In the genomic region with DNA sequence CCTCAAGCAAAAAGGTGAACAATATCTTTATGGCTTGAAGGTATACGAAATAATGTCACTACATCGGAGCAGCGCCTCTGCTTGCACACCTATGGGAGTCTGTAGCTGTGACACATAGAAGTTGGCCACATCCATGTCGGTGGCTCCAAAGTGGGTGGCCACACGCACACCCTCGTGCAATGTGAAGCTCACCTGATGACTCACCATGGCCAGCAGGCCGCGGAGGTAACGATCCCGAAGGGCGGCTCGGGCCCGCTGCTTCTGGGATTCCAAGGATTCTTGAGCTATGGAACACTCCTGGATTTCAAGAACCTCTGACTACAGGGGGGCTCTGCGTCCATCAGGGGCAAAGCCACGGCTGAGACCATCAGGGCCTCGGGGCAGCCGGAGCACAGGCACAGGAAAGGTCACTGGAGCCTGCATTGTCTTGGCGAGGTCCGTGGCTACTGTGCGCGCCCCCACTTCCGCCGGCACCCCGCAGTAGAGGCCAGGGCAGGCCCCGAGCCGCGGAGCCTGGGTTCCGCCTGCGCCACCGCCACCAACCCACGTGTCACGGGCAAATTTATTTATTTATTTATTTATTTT, we compare ENCODE assay signal across 20 cellular contexts. TPM values are rescaled to one million over a fixed set of nuclear protein-coding genes. Genes with fewer than 3 reads are reported as not detected.
DNase-seq lines count a peak whose midpoint lies in the region; ATAC-seq and TF ChIP-seq lines count a peak whose summit lies in the region.
"Had no signal": no experiment of that assay in that cellular context is flagged by ENCODE, and none has a peak within 500 bp of the region (broad histone marks: within the 10 kb centered on the region; RNA-seq: fewer than 3 reads in every experiment).

No MANE protein-coding gene starts in this region.

- no peaks in the 10 kb centered on the region for H3K27me3 ChIP-seq in osteoblast (ENCODE audit: insufficient read depth, low read length)

- H3K79me2 ChIP-seq in osteoblast (ENCODE audit: insufficient read depth, low read length), result no peaks in the 10 kb centered on the region

- no peak overlapping the region for H3K4me3 ChIP-seq in osteoblast (ENCODE audit: insufficient read depth, low read length)
- H3K4me3 ChIP-seq: GM23248 had no signal

- no peak overlapping the region for H3K4me2 ChIP-seq in osteoblast (ENCODE audit: insufficient read depth, low read length)

- no peak overlapping the region for H2AFZ ChIP-seq in osteoblast (ENCODE audit: low read length)
- H2AFZ ChIP-seq: GM23248 had no signal

- no peaks in the 10 kb centered on the region for H3K4me1 ChIP-seq in osteoblast (ENCODE audit: insufficient read depth, low read length)

- DNase-seq in Daoy (ENCODE audit: low read depth) (peak; percentile 6), glomerular visceral epithelial cell (ENCODE audit: extremely low spot score) (peak; percentile 74), osteoblast (ENCODE audit: insufficient read length, low spot score, missing footprints) (peak; percentile 50), NCI-H1694 (lab: John Stamatoyannopoulos, UW) (no peak), T-cell (no peak), NCI-H774 (lab: John Stamatoyannopoulos, UW) (no peak)
- DNase-seq: Caco-2; CD4-positive, CD25-positive, alpha-beta regulatory T cell; DMS79; GM23248; NCI-H1105 treated with DMSO at 0.1 percent for 48 hours; NCI-H187; NCI-H345; NCI-H526 treated with DMSO at 0.1 percent for 48 hours; OCI-M1; RPMI8226; SIG-M5 had no signal

- H3K4me1 Mint-ChIP-seq in T-cell, result no peaks in the 10 kb centered on the region
- H3K4me1 Mint-ChIP-seq: B cell had no signal

- ATAC-seq in HG03432 (IDR thresholded peaks at IDR 0.05; ENCODE audit: unreplicated experiment) (no peak), T-cell (replicated peaks in 1 of 4) (no peak)

- no peaks in the 10 kb centered on the region for H3K36me3 ChIP-seq in osteoblast (ENCODE audit: insufficient read depth, low read length)

- H4K20me1 ChIP-seq in osteoblast (ENCODE audit: insufficient read depth, low read length), result no peaks in the 10 kb centered on the region

- no peak overlapping the region for H3K4me3 Mint-ChIP-seq in T-cell
- H3K4me3 Mint-ChIP-seq: B cell; CD4-positive, CD25-positive, alpha-beta regulatory T cell had no signal

- no peaks in the 10 kb centered on the region for H3K9me3 Mint-ChIP-seq in T-cell

- no peak for TF ChIP-seq EP300 in Ishikawa (IDR thresholded peaks at IDR 0.05; ENCODE audit: borderline replicate concordance)

- CTCF ChIA-PET in T-cell (lab: Charles Lee), result no interaction called here

- no peak for TF ChIP-seq CTCF in osteoblast (IDR thresholded peaks at IDR 0.05; ENCODE audit: extremely low read depth, low read depth, low read length)

- POLR2A ChIA-PET in T-cell (lab: Charles Lee), result no interaction called here

- TF ChIP-seq RAD21 in Ishikawa (IDR thresholded peaks at IDR 0.05; ENCODE audit: low read depth), result no peak

- H3K27ac Mint-ChIP-seq in T-cell, result no peak overlapping the region
- H3K27ac Mint-ChIP-seq: B cell; CD4-positive, CD25-positive, alpha-beta regulatory T cell had no signal

- no peak overlapping the region for H3K27ac ChIP-seq in osteoblast (ENCODE audit: low read depth, low read length)
- H3K27ac ChIP-seq: GM23248 had no signal

- H3K9me3 ChIP-seq in osteoblast (ENCODE audit: low read depth, low read length), result no peaks in the 10 kb centered on the region
- H3K9me3 ChIP-seq: Caco-2 had no signal

- no peaks in the 10 kb centered on the region for H3K36me3 Mint-ChIP-seq in T-cell
- H3K36me3 Mint-ChIP-seq: CD4-positive, CD25-positive, alpha-beta regulatory T cell had no signal

- H3K27me3 Mint-ChIP-seq in T-cell, result peaks cover 0 to 7% of the 10 kb centered on the region in 2 donors
- H3K27me3 Mint-ChIP-seq: B cell; CD4-positive, CD25-positive, alpha-beta regulatory T cell had no signal

TF ChIP-seq in Ishikawa, 13 proteins besides CTCF, POLR2A, EP300 and RAD21:
- TF ChIP-seq, protein P1, sequence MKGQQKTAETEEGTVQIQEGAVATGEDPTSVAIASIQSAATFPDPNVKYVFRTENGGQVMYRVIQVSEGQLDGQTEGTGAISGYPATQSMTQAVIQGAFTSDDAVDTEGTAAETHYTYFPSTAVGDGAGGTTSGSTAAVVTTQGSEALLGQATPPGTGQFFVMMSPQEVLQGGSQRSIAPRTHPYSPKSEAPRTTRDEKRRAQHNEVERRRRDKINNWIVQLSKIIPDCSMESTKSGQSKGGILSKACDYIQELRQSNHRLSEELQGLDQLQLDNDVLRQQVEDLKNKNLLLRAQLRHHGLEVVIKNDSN (IDR thresholded peaks at IDR 0.05), result no peak
- TF ChIP-seq TEAD4 (IDR thresholded peaks at IDR 0.05), result peak; percentile 37

RNA-seq across cellular contexts. Expression of a gene that starts 25.2 kb away (rescaled TPM):
- total RNA-seq in Daoy (2014; rRNA removed; shearing (Covaris generic)), result not detected in 2 replicates
- total RNA-seq in osteoblast, result not detected in 2 replicates
- total RNA-seq in T-cell, result not detected
- total RNA-seq: B cell, Caco-2, GM23248 had no signal

Comparison
In these comparisons a context has a peak if more than half of its experiments do, and no peak if none do; other contexts are left out.
1. DNase-seq: peak in Daoy (single experiment), glomerular visceral epithelial cell (single experiment) and osteoblast (single experiment); none in NCI-H1694 (single experiment), T-cell (0 of 34) and NCI-H774 (single experiment).